In the genomic region with DNA sequence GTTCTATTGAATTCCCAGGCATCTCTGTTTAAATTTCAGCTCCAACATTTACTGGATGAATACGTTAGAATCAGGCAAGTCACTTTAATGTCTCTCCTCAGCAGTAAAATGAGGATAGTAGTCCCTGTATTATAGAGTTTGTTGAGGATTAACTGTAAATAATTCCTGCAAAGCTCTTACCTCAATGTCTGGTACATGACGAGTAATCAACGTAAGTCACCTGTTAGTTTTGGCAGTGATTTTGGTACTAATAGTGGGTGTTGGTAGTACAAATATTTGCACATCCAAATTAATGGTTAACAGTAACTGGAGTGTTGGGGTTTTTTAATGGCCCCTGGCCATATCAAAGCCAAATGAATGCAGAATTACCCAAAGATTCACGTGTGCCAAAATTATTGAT, we compare ENCODE assay signal across 17 cellular contexts.
A peak's percentile ranks its signal among the peaks of the same experiment; 100 is the strongest.
DNase-seq lines count a peak whose midpoint lies in the region; ATAC-seq and TF ChIP-seq lines count a peak whose summit lies in the region.
"Had no signal": no experiment of that assay in that cellular context is flagged by ENCODE, and none has a peak within 500 bp of the region (broad histone marks: within the 10 kb centered on the region; RNA-seq: fewer than 3 reads in every experiment).

No MANE protein-coding gene starts in this region.

- no peak for TF ChIP-seq EP300 in transverse colon (IDR thresholded peaks at IDR 0.05; ENCODE audit: low read depth)

- peak overlapping the region; percentile 64 for H3K27ac ChIP-seq in 22Rv1
- H3K27ac ChIP-seq in lower lobe of right lung: no peak overlapping the region
- H3K27ac ChIP-seq in transverse colon: no peak overlapping the region
- H3K27ac ChIP-seq: KMS-11, RWPE1 had no signal

- H3K9me3 ChIP-seq in lower lobe of right lung (no peaks in the 10 kb centered on the region), transverse colon (no peaks in the 10 kb centered on the region)

- WGBS in transverse colon (ENCODE audit: low coverage in 1 of 2), 2 donors: 43 to 45% methylated on average over 4 of the region's 4 CpGs

- H3K4me3 ChIP-seq in lower lobe of right lung (no peak overlapping the region), transverse colon (no peak overlapping the region), foreskin fibroblast (ENCODE audit: low read depth in 1 of 2, low read length in 2 of 2) (no peak overlapping the region)
- H3K4me3 ChIP-seq: MG63 had no signal

- H3K27me3 ChIP-seq in lower lobe of right lung (ENCODE audit: low read depth): no peaks in the 10 kb centered on the region
- no peaks in the 10 kb centered on the region for H3K27me3 ChIP-seq in transverse colon

- no peaks in the 10 kb centered on the region for H3K4me1 ChIP-seq in lower lobe of right lung
- H3K4me1 ChIP-seq in transverse colon: peaks cover 0 to 5% (median 2%) of the 10 kb centered on the region in 4 donors

- in situ Hi-C loops in transverse colon (cut with MboI; ENCODE audit: low pct_ligation_motif_present in 1 of 4, low pct_unique_long_range_greater_than_20kb in 1 of 4, low sequenced_read_pairs in 3 of 4): no loop called here

- peak; percentile 67 to 89 for ATAC-seq in lower lobe of right lung
- ATAC-seq: PC-3 had no signal

- TF ChIP-seq CTCF in 22Rv1 (IDR thresholded peaks at IDR 0.05) (no peak), lower lobe of right lung (IDR thresholded peaks at IDR 0.05) (no peak), transverse colon (IDR thresholded peaks at IDR 0.05) (no peak), foreskin fibroblast (IDR thresholded peaks at IDR 0.05; ENCODE audit: low read depth, low read length) (no peak)

- peak; percentile 44 for DNase-seq in COR-L47 (lab: John Stamatoyannopoulos, UW)
- DNase-seq in NCI-H774 (lab: John Stamatoyannopoulos, UW): peak; percentile 24
- no peak for DNase-seq in lower lobe of right lung
- no peak for DNase-seq in transverse colon
- DNase-seq in foreskin fibroblast: no peak
- no peak for DNase-seq in SIG-M5 (lab: John Stamatoyannopoulos, UW)
- DNase-seq: CD4-positive, alpha-beta T cell; HFFc6; MG63; NCI-H1417 treated with DMSO at 0.1 percent for 48 hours; NCI-H226; NCI-H524 treated with DMSO at 0.1 percent for 48 hours; PC-3; SW 1271 had no signal

- intact Hi-C loops in lower lobe of right lung (cut with DNase I): no loop called here
- intact Hi-C loops in transverse colon (cut with DNase I; ENCODE audit: low total_unique reads): no loop called here

- H3K36me3 ChIP-seq in lower lobe of right lung (no peaks in the 10 kb centered on the region), transverse colon (no peaks in the 10 kb centered on the region)
- H3K36me3 ChIP-seq: MG63 had no signal

- no peak for TF ChIP-seq POLR2A in transverse colon (IDR thresholded peaks at IDR 0.05)

Comparison
In these comparisons a context has a peak if more than half of its experiments do, and no peak if none do; other contexts are left out.
1. DNase-seq: peak in COR-L47 (single experiment) and NCI-H774 (single experiment); none in lower lobe of right lung (single experiment), transverse colon (single experiment), foreskin fibroblast (0 of 2) and SIG-M5 (single experiment).